In genomic region chr3:160224811-160225180, GRCh38 we compare ENCODE assay signal across 9 cellular contexts. TPM values are rescaled to one million over a fixed set of nuclear protein-coding genes. Genes with fewer than 3 reads are reported as not detected.
DNase-seq lines count a peak whose midpoint lies in the region; ATAC-seq and TF ChIP-seq lines count a peak whose summit lies in the region.
"Had no signal": no experiment of that assay in that cellular context is flagged by ENCODE, and none has a peak within 500 bp of the region (broad histone marks: within the 10 kb centered on the region; RNA-seq: fewer than 3 reads in every experiment).

No MANE protein-coding gene starts in this region.

- H3K4me1 ChIP-seq in right lobe of liver (peaks cover 0 to 17% (median 2%) of the 10 kb centered on the region in 4 donors), thymus (ENCODE audit: control insufficient read depth, insufficient read depth, low read length) (peaks cover 11% of the 10 kb centered on the region)

- H3K27ac ChIP-seq in right lobe of liver (no peak overlapping the region), thymus (ENCODE audit: low read depth) (no peak overlapping the region)
- H3K27ac ChIP-seq: HL-60 had no signal

- peaks cover 3% of the 10 kb centered on the region for H3K36me3 Mint-ChIP-seq in activated CD4-positive, alpha-beta T cell treated with anti-CD3 and anti-CD28 coated beads, Interleukin-2, amount 10 ng/mL, durations not matched to agents 24 days and 14 days (ENCODE audit: low read depth)
- no peaks in the 10 kb centered on the region for H3K36me3 Mint-ChIP-seq in activated naive CD8-positive, alpha-beta T cell treated with anti-CD3 and anti-CD28 coated beads, Interleukin-2, amount 50 U/mL, for 24 hours (ENCODE audit: low read depth)

- intact Hi-C loops in activated CD4-positive, alpha-beta T cell treated with anti-CD3 and anti-CD28 coated beads, Interleukin-2, amount 10 ng/mL, durations not matched to agents 24 days and 14 days (cut with micrococcal nuclease), result loop anchor here (5.0 to 10.0 kb wide), 5 partner anchors 178 to 1577 kb away; no protein-coding TSS in a partner anchor
- intact Hi-C loops in right lobe of liver (cut with DNase I), result no loop called here

- H3K36me3 ChIP-seq in right lobe of liver, result no peaks in the 10 kb centered on the region
- H3K36me3 ChIP-seq in thymus (ENCODE audit: control insufficient read depth, insufficient read depth), result no peaks in the 10 kb centered on the region

- H3K27me3 ChIP-seq in right lobe of liver (peaks cover 0 to 5% of the 10 kb centered on the region in 2 donors), thymus (ENCODE audit: control insufficient read depth, insufficient read depth) (peaks cover 46% of the 10 kb centered on the region)

- H3K9me3 ChIP-seq in right lobe of liver (no peaks in the 10 kb centered on the region), thymus (ENCODE audit: control insufficient read depth) (peaks cover 1% of the 10 kb centered on the region)

- no peaks in the 10 kb centered on the region for H3K9me3 Mint-ChIP-seq in activated CD4-positive, alpha-beta T cell treated with anti-CD3 and anti-CD28 coated beads, Interleukin-2, amount 10 ng/mL, durations not matched to agents 24 days and 14 days
- H3K9me3 Mint-ChIP-seq in activated naive CD8-positive, alpha-beta T cell treated with anti-CD3 and anti-CD28 coated beads, Interleukin-2, amount 50 U/mL, for 24 hours, result no peaks in the 10 kb centered on the region

- H3K4me3 ChIP-seq in right lobe of liver (peak overlapping the region; percentile 49 to 63 (median 58)), thymus (ENCODE audit: low read length) (peak overlapping the region; percentile 64)

- ATAC-seq in activated naive CD8-positive, alpha-beta T cell treated with anti-CD3 and anti-CD28 coated beads, Interleukin-2, amount 50 U/mL, for 24 hours, result no peak
- no peak for ATAC-seq in right lobe of liver

- H3K4me1 Mint-ChIP-seq in activated CD4-positive, alpha-beta T cell treated with anti-CD3 and anti-CD28 coated beads, Interleukin-2, amount 10 ng/mL, durations not matched to agents 24 days and 14 days, result peaks cover 16% of the 10 kb centered on the region
- H3K4me1 Mint-ChIP-seq in activated naive CD8-positive, alpha-beta T cell treated with anti-CD3 and anti-CD28 coated beads, Interleukin-2, amount 50 U/mL, for 24 hours, result peaks cover 12% of the 10 kb centered on the region

- peak overlapping the region; percentile 20 for H3K27ac Mint-ChIP-seq in activated CD4-positive, alpha-beta T cell treated with anti-CD3 and anti-CD28 coated beads, Interleukin-2, amount 10 ng/mL, durations not matched to agents 24 days and 14 days
- no peak overlapping the region for H3K27ac Mint-ChIP-seq in activated naive CD8-positive, alpha-beta T cell treated with anti-CD3 and anti-CD28 coated beads, Interleukin-2, amount 50 U/mL, for 24 hours

- H3K4me3 Mint-ChIP-seq in activated CD4-positive, alpha-beta T cell treated with anti-CD3 and anti-CD28 coated beads, Interleukin-2, amount 10 ng/mL, durations not matched to agents 24 days and 14 days, result peak overlapping the region; percentile 74
- H3K4me3 Mint-ChIP-seq in activated naive CD8-positive, alpha-beta T cell treated with anti-CD3 and anti-CD28 coated beads, Interleukin-2, amount 50 U/mL, for 24 hours, result peak overlapping the region; percentile 66

- WGBS in right lobe of liver (ENCODE audit: insufficient coverage, low coverage, low lambda C conversion rate, missing lambda C conversion rate), result 9% methylated on average over 16 of the region's 17 CpGs
- 3% methylated on average over 17 of the region's 17 CpGs for WGBS in thymus

- TF ChIP-seq POLR2A in right lobe of liver (IDR thresholded peaks at IDR 0.05), result no peak

- TF ChIP-seq CTCF in right lobe of liver (IDR thresholded peaks at IDR 0.05), result no peak

- peaks cover 60% of the 10 kb centered on the region for H3K27me3 Mint-ChIP-seq in activated CD4-positive, alpha-beta T cell treated with anti-CD3 and anti-CD28 coated beads, Interleukin-2, amount 10 ng/mL, durations not matched to agents 24 days and 14 days
- peaks cover 57% of the 10 kb centered on the region for H3K27me3 Mint-ChIP-seq in activated naive CD8-positive, alpha-beta T cell treated with anti-CD3 and anti-CD28 coated beads, Interleukin-2, amount 50 U/mL, for 24 hours

- DNase-seq in activated CD4-positive, alpha-beta T cell treated with anti-CD3 and anti-CD28 coated beads, Interleukin-2, amount 10 ng/mL, durations not matched to agents 24 days and 14 days, result no peak
- DNase-seq in activated CD4-positive, alpha-beta T cell treated with anti-CD3 and anti-CD28 coated beads for 4 hours, result no peak
- no peak for DNase-seq in activated naive CD8-positive, alpha-beta T cell treated with anti-CD3 and anti-CD28 coated beads, Interleukin-2, amount 50 U/mL, for 24 hours
- no peak for DNase-seq in right lobe of liver
- DNase-seq in germinal center (ENCODE audit: low spot score), result no peak
- no peak for DNase-seq in cortex of kidney (lab: John Stamatoyannopoulos, UW)
- no peak for DNase-seq in NK-92 (lab: John Stamatoyannopoulos, UW; ENCODE audit: unreplicated experiment)

RNA-seq across cellular contexts. Expression of gene C3orf80, which starts 0.4 kb away (rescaled TPM):
- total RNA-seq in activated CD4-positive, alpha-beta T cell treated with anti-CD3 and anti-CD28 coated beads, Interleukin-2, amount 10 ng/mL, durations not matched to agents 24 days and 14 days, result 0.07 TPM in 1 of 2 replicates, not detected in the other
- total RNA-seq in right lobe of liver, result 1 to 10 TPM in 1 of 6 experiments, under 1 TPM in 4, not detected in 1; 0.07 to 1.2 (median 0.88) TPM
- polyA plus RNA-seq in thymus, result 0.21 TPM
